1 cellular context compared by ENCODE assay signal in the genomic region with DNA sequence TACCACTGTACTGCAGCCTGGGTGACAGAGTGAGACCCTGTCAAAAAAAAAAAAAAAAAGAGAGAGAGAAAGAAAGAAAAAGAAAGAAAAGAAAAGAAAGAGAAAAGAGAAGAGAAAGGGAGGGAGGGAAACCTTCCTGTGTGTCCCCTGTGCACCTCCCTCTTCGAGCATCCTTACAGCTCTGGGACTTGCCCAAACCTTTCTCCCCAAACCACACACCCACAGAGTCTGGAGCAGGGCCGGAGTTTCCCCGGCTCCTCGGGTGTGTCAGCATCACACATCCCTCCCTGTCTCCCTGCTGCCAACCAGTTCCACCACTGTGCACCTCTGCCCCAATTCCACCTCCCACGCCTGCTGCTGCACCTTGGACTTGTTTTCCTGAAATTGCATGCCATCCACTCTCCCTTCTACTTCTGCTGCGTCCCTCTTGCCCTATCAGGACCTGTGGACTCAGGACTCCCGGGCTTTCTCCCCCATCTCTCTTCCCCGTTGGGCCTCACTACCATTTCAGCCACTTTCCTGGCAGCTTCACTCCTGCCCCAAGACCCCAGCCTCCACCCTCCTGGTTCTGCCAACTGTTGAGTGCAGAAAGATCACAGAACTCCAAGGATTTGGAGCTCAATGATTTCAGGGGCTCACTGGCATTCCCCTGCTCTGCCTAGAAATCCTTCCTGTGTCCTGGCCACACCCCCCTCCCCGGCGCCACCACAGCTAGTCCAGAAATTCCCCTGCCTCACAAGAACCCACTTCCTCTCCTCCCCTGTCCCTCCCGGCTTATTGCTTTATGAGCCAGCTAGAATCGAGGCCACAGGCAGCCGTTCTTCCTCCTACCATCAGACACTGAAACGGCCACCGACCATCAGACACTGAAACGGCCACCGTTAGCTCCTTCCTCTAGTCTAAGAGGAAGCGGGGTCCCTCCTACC.
TF ChIP-seq lines count a peak whose summit lies in the region.

No MANE protein-coding gene starts in this region.

TF ChIP-seq in HepG2, 621 proteins besides CTCF, POLR2A, EP300 and RAD21 (continued from another document and continues in another):
- TF ChIP-seq, protein P1, sequence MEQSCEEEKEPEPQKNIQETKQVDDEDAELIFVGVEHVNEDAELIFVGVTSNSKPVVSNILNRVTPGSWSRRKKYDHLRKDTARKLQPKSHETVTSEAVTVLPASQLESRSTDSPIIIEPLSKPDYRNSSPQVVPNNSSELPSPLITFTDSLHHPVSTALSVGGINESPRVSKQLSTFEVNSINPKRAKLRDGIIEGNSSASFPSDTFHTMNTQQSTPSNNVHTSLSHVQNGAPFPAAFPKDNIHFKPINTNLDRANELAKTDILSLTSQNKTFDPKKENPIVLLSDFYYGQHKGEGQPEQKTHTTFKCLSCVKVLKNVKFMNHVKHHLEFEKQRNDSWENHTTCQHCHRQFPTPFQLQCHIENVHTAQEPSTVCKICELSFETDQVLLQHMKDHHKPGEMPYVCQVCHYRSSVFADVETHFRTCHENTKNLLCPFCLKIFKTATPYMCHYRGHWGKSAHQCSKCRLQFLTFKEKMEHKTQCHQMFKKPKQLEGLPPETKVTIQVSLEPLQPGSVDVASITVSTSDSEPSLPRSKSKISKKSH (CRISPR knock-in tag; IDR thresholded peaks at IDR 0.05; ENCODE audit: borderline replicate concordance), result no peak
- TF ChIP-seq CBFB (CRISPR knock-in tag; IDR thresholded peaks at IDR 0.05) (no peak; the same call in 1 of the 2 replicates), FOXC1 (CRISPR knock-in tag; IDR thresholded peaks at IDR 0.05; ENCODE audit: borderline replicate concordance) (no peak), PCBP2 (optimal IDR thresholded peaks at IDR 0.05; ENCODE audit: low read depth, low read length, poor library complexity, severe bottlenecking) (no peak), PHF5A (CRISPR knock-in tag; IDR thresholded peaks at IDR 0.05; ENCODE audit: low read depth, unreplicated experiment) (peak; percentile 64), HNRNPK (IDR thresholded peaks at IDR 0.05; ENCODE audit: low read depth, low read length, poor library complexity, severe bottlenecking) (no peak), KLF16 (CRISPR knock-in tag; IDR thresholded peaks at IDR 0.05) (peak in 1 of 2 experiments; percentile 75; a peak in 2 of 4 replicates), PRMT3 (CRISPR knock-in tag; IDR thresholded peaks at IDR 0.05; ENCODE audit: borderline replicate concordance, low read depth) (no peak), HIVEP1 (CRISPR knock-in tag; IDR thresholded peaks at IDR 0.05) (peak; percentile 72; the same call in 1 of the 2 replicates), HDAC2 (CRISPR knock-in tag; IDR thresholded peaks at IDR 0.05) (peak; percentile 94), ZNF296 (CRISPR knock-in tag; conservative IDR thresholded peaks at IDR 0.05) (no peak), ZSCAN25 (CRISPR knock-in tag; IDR thresholded peaks at IDR 0.05) (peak; percentile 93), MAZ (IDR thresholded peaks at IDR 0.05; ENCODE audit: borderline replicate concordance, low read depth, low read length) (no peak), MAZ (CRISPR knock-in tag; IDR thresholded peaks at IDR 0.05; ENCODE audit: low read depth) (peak; percentile 18), MEF2D (CRISPR knock-in tag; IDR thresholded peaks at IDR 0.05) (peak; percentile 87), HES4 (CRISPR knock-in tag; IDR thresholded peaks at IDR 0.05; ENCODE audit: borderline replicate concordance) (no peak; the same call in 1 of the 2 replicates), ZNF607 (CRISPR knock-in tag; IDR thresholded peaks at IDR 0.05; ENCODE audit: borderline replicate concordance) (peak; percentile 73; the same call in 1 of the 2 replicates), ZFAT (CRISPR knock-in tag; conservative IDR thresholded peaks at IDR 0.05) (no peak), KDM2A (CRISPR knock-in tag; IDR thresholded peaks at IDR 0.05; ENCODE audit: borderline replicate concordance, low read depth) (peak; percentile 66; the same call in 1 of the 2 replicates), MED13 (CRISPR knock-in tag; IDR thresholded peaks at IDR 0.05) (no peak), HCFC1 (IDR thresholded peaks at IDR 0.05; ENCODE audit: low read depth, low read length) (no peak), MBNL3 (CRISPR knock-in tag; conservative IDR thresholded peaks at IDR 0.05) (no peak), RBM22 (optimal IDR thresholded peaks at IDR 0.05; ENCODE audit: low read length) (no peak), ZNF224 (CRISPR knock-in tag; IDR thresholded peaks at IDR 0.05) (no peak), ZNF724P (CRISPR knock-in tag; IDR thresholded peaks at IDR 0.05; ENCODE audit: borderline replicate concordance) (no peak; the same call in 1 of the 2 replicates), FOXP1 (IDR thresholded peaks at IDR 0.05) (no peak), FOXP1 (CRISPR knock-in tag; IDR thresholded peaks at IDR 0.05) (peak; percentile 82), ZNF780A (CRISPR knock-in tag; IDR thresholded peaks at IDR 0.05) (no peak), NFKB2 (CRISPR knock-in tag; IDR thresholded peaks at IDR 0.05; ENCODE audit: borderline replicate concordance) (peak; percentile 89; the same call in 1 of the 2 replicates), SIX4 (CRISPR knock-in tag; IDR thresholded peaks at IDR 0.05) (peak; percentile 40; the same call in 1 of the 2 replicates), ATAD3A (CRISPR knock-in tag; IDR thresholded peaks at IDR 0.05) (no peak), WIZ (CRISPR knock-in tag; IDR thresholded peaks at IDR 0.05) (no peak), ZSCAN22 (CRISPR knock-in tag; IDR thresholded peaks at IDR 0.05) (peak; percentile 96), SKI (IDR thresholded peaks at IDR 0.05; ENCODE audit: partially characterized antibody) (peak; percentile 88), SATB2 (CRISPR knock-in tag; IDR thresholded peaks at IDR 0.05) (no peak), CEBPG (CRISPR knock-in tag; IDR thresholded peaks at IDR 0.05) (peak; percentile 74), GFI1 (CRISPR knock-in tag; IDR thresholded peaks at IDR 0.05; ENCODE audit: borderline replicate concordance) (peak; percentile 32; the same call in 1 of the 2 replicates), SOX5 (CRISPR knock-in tag; IDR thresholded peaks at IDR 0.05; ENCODE audit: borderline replicate concordance) (peak; percentile 80), NFIB (CRISPR knock-in tag; IDR thresholded peaks at IDR 0.05; ENCODE audit: borderline replicate concordance) (no peak)
- TF ChIP-seq, protein P2, sequence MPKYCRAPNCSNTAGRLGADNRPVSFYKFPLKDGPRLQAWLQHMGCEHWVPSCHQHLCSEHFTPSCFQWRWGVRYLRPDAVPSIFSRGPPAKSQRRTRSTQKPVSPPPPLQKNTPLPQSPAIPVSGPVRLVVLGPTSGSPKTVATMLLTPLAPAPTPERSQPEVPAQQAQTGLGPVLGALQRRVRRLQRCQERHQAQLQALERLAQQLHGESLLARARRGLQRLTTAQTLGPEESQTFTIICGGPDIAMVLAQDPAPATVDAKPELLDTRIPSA (CRISPR knock-in tag; IDR thresholded peaks at IDR 0.05; ENCODE audit: borderline replicate concordance), result no peak
- TF ChIP-seq, protein P3, sequence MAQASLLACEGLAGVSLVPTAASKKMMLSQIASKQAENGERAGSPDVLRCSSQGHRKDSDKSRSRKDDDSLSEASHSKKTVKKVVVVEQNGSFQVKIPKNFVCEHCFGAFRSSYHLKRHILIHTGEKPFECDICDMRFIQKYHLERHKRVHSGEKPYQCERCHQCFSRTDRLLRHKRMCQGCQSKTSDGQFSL (CRISPR knock-in tag; IDR thresholded peaks at IDR 0.05), result 0 out of 2 replicates have a peak, but pooled peaks have one; percentile 44
- TF ChIP-seq, protein P4, sequence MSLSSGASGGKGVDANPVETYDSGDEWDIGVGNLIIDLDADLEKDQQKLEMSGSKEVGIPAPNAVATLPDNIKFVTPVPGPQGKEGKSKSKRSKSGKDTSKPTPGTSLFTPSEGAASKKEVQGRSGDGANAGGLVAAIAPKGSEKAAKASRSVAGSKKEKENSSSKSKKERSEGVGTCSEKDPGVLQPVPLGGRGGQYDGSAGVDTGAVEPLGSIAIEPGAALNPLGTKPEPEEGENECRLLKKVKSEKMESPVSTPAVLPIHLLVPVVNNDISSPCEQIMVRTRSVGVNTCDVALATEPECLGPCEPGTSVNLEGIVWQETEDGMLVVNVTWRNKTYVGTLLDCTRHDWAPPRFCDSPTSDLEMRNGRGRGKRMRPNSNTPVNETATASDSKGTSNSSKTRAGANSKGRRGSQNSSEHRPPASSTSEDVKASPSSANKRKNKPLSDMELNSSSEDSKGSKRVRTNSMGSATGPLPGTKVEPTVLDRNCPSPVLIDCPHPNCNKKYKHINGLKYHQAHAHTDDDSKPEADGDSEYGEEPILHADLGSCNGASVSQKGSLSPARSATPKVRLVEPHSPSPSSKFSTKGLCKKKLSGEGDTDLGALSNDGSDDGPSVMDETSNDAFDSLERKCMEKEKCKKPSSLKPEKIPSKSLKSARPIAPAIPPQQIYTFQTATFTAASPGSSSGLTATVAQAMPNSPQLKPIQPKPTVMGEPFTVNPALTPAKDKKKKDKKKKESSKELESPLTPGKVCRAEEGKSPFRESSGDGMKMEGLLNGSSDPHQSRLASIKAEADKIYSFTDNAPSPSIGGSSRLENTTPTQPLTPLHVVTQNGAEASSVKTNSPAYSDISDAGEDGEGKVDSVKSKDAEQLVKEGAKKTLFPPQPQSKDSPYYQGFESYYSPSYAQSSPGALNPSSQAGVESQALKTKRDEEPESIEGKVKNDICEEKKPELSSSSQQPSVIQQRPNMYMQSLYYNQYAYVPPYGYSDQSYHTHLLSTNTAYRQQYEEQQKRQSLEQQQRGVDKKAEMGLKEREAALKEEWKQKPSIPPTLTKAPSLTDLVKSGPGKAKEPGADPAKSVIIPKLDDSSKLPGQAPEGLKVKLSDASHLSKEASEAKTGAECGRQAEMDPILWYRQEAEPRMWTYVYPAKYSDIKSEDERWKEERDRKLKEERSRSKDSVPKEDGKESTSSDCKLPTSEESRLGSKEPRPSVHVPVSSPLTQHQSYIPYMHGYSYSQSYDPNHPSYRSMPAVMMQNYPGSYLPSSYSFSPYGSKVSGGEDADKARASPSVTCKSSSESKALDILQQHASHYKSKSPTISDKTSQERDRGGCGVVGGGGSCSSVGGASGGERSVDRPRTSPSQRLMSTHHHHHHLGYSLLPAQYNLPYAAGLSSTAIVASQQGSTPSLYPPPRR (CRISPR knock-in tag; IDR thresholded peaks at IDR 0.05; ENCODE audit: borderline replicate concordance), result peak; percentile 88
- TF ChIP-seq, protein P5, sequence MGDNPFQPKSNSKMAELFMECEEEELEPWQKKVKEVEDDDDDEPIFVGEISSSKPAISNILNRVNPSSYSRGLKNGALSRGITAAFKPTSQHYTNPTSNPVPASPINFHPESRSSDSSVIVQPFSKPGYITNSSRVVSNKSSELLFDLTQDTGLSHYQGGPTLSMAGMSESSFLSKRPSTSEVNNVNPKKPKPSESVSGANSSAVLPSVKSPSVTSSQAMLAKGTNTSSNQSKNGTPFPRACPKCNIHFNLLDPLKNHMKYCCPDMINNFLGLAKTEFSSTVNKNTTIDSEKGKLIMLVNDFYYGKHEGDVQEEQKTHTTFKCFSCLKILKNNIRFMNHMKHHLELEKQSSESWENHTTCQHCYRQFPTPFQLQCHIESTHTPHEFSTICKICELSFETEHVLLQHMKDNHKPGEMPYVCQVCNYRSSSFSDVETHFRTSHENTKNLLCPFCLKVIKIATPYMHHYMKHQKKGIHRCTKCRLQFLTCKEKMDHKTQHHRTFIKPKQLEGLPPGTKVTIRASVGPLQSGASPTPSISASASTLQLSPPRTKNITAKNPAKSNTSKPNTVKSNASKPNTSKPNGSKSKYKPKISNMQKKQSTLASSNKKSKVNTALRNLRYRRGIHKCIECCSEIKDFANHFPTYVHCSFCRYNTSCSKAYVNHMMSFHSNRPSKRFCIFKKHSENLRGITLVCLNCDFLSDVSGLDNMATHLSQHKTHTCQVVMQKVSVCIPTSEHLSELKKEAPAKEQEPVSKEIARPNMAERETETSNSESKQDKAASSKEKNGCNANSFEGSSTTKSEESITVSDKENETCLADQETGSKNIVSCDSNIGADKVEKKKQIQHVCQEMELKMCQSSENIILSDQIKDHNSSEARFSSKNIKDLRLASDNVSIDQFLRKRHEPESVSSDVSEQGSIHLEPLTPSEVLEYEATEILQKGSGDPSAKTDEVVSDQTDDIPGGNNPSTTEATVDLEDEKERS (CRISPR knock-in tag; IDR thresholded peaks at IDR 0.05), result 0 out of 2 replicates have a peak, but pooled peaks have one; percentile 54
- TF ChIP-seq, protein P6, sequence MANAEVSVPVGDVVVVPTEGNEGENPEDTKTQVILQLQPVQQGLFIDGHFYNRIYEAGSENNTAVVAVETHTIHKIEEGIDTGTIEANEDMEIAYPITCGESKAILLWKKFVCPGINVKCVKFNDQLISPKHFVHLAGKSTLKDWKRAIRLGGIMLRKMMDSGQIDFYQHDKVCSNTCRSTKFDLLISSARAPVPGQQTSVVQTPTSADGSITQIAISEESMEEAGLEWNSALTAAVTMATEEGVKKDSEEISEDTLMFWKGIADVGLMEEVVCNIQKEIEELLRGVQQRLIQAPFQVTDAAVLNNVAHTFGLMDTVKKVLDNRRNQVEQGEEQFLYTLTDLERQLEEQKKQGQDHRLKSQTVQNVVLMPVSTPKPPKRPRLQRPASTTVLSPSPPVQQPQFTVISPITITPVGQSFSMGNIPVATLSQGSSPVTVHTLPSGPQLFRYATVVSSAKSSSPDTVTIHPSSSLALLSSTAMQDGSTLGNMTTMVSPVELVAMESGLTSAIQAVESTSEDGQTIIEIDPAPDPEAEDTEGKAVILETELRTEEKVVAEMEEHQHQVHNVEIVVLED (CRISPR knock-in tag; IDR thresholded peaks at IDR 0.05; ENCODE audit: borderline replicate concordance), result no peak; the same call in 1 of the 2 replicates
- TF ChIP-seq, protein P7, sequence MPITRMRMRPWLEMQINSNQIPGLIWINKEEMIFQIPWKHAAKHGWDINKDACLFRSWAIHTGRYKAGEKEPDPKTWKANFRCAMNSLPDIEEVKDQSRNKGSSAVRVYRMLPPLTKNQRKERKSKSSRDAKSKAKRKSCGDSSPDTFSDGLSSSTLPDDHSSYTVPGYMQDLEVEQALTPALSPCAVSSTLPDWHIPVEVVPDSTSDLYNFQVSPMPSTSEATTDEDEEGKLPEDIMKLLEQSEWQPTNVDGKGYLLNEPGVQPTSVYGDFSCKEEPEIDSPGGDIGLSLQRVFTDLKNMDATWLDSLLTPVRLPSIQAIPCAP (CRISPR knock-in tag; IDR thresholded peaks at IDR 0.05; ENCODE audit: low read depth), result no peak
- TF ChIP-seq, protein P8, sequence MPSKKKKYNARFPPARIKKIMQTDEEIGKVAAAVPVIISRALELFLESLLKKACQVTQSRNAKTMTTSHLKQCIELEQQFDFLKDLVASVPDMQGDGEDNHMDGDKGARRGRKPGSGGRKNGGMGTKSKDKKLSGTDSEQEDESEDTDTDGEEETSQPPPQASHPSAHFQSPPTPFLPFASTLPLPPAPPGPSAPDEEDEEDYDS (CRISPR knock-in tag; IDR thresholded peaks at IDR 0.05), result peak; percentile 88
- TF ChIP-seq, protein P9, sequence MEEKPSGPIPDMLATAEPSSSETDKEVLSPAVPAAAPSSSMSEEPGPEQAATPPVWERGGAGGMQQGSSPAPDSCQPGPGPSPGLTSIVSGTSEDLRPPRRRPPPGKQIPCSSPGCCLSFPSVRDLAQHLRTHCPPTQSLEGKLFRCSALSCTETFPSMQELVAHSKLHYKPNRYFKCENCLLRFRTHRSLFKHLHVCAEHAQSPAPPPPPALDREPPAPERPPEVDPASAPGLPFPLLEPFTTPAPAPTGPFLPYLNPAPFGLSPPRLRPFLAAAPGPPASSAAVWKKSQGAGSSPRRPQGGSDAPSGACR (CRISPR knock-in tag; IDR thresholded peaks at IDR 0.05), result no peak
